ENCODE assay signal across 1 cellular context in the genomic region with DNA sequence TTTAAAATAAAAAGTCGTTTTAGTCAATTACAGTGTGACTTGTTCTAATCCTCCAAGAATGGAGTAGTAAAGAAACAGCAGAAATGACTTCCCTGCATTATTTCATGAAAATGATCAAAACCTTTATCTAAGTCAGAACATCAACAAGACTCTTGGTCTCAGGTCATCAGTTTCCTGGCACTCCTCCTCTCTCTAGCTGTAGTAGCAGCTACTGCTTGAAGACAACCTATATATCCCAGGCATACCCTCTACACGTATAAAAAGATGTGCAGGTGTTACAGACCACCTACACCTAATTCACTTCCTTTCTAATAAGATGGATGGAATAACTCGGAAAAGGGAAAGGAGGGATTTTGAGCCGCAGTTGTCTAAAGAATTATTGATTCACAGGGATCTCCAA.
TF ChIP-seq lines count a peak whose summit lies in the region.

No MANE protein-coding gene starts in this region.

TF ChIP-seq in GM23338, 12 proteins besides CTCF, POLR2A, EP300 and RAD21 (continued from another document):
- TF ChIP-seq, protein P1, sequence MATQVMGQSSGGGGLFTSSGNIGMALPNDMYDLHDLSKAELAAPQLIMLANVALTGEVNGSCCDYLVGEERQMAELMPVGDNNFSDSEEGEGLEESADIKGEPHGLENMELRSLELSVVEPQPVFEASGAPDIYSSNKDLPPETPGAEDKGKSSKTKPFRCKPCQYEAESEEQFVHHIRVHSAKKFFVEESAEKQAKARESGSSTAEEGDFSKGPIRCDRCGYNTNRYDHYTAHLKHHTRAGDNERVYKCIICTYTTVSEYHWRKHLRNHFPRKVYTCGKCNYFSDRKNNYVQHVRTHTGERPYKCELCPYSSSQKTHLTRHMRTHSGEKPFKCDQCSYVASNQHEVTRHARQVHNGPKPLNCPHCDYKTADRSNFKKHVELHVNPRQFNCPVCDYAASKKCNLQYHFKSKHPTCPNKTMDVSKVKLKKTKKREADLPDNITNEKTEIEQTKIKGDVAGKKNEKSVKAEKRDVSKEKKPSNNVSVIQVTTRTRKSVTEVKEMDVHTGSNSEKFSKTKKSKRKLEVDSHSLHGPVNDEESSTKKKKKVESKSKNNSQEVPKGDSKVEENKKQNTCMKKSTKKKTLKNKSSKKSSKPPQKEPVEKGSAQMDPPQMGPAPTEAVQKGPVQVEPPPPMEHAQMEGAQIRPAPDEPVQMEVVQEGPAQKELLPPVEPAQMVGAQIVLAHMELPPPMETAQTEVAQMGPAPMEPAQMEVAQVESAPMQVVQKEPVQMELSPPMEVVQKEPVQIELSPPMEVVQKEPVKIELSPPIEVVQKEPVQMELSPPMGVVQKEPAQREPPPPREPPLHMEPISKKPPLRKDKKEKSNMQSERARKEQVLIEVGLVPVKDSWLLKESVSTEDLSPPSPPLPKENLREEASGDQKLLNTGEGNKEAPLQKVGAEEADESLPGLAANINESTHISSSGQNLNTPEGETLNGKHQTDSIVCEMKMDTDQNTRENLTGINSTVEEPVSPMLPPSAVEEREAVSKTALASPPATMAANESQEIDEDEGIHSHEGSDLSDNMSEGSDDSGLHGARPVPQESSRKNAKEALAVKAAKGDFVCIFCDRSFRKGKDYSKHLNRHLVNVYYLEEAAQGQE (IDR thresholded peaks at IDR 0.05; ENCODE audit: unreplicated experiment) = no peak
- TF ChIP-seq EZH2 (IDR thresholded peaks at IDR 0.05; ENCODE audit: low read depth, unreplicated experiment) (no peak), ZNF462 (CRISPR knock-in tag; IDR thresholded peaks at IDR 0.05) (no peak), JUNB (IDR thresholded peaks at IDR 0.05; ENCODE audit: unreplicated experiment) (no peak), NANOG (IDR thresholded peaks at IDR 0.05; ENCODE audit: borderline replicate concordance) (no peak), STAT1 (IDR thresholded peaks at IDR 0.05; ENCODE audit: unreplicated experiment) (no peak), CREB1 (CRISPR knock-in tag; IDR thresholded peaks at IDR 0.05; ENCODE audit: low read depth) (no peak), EZH2phosphoT487 (IDR thresholded peaks at IDR 0.05; ENCODE audit: unreplicated experiment) (no peak), POLR2AphosphoS5 (IDR thresholded peaks at IDR 0.05; ENCODE audit: low read depth) (no peak)
TF ChIP-seq in GM23338: peak in this region for 0.
